ENCODE assay signal across 20 cellular contexts in genomic region chr3:186150234-186150830, GRCh38.
"Had no signal": no experiment of that assay in that cellular context is flagged by ENCODE, and none has a peak within 500 bp of the region (broad histone marks: within the 10 kb centered on the region; RNA-seq: fewer than 3 reads in every experiment).

No MANE protein-coding gene starts in this region.

- H3K4me1 ChIP-seq: neural progenitor cell, prostate gland, thyroid gland had no signal

- H3K27ac ChIP-seq: cardiac muscle cell, neural progenitor cell, prostate gland, thyroid gland had no signal

- H3K27me3 ChIP-seq: cardiac muscle cell, spleen, thyroid gland had no signal

- H3K4me3 ChIP-seq: cardiac muscle cell, neural progenitor cell, prostate gland, thyroid gland had no signal

- H3K36me3 ChIP-seq: cardiac muscle cell, neural progenitor cell, prostate gland, thyroid gland had no signal

- H3K4me2 ChIP-seq: neural progenitor cell had no signal

- H3K36me3 Mint-ChIP-seq: immature natural killer cell, neural progenitor cell, WTC11 had no signal

- H3K4me3 Mint-ChIP-seq: neural progenitor cell, WTC11 had no signal

- DNase-seq: activated CD4-positive, alpha-beta T cell treated with anti-CD3 and anti-CD28 coated beads, Interleukin-2, amount 50 U/mL, for 48 hours; activated effector memory CD4-positive, alpha-beta T cell treated with anti-CD3 and anti-CD28 coated beads, Interleukin-2, amount 50 U/mL, for 16 hours; activated naive CD4-positive, alpha-beta T cell treated with anti-CD3 and anti-CD28 coated beads, Interleukin-2, amount 50 U/mL, for 16 hours; activated naive CD8-positive, alpha-beta T cell treated with anti-CD3 and anti-CD28 coated beads, Interleukin-2, amount 50 U/mL, for 24 hours; activated T-cell treated with anti-CD3 and anti-CD28 coated beads, Interleukin-2, amount 50 U/mL, for 48 hours; effector memory CD4-positive, alpha-beta T cell; foreskin melanocyte; mesenchymal stem cell; spleen; stimulated activated CD4-positive, alpha-beta T cell treated with anti-CD3 and anti-CD28 coated beads, Interleukin-4, amount 100 ng/mL, for 24 hours; substantia nigra; T-helper 9 cell; thyroid gland had no signal

- H3K27ac Mint-ChIP-seq: immature natural killer cell, neural progenitor cell, WTC11 had no signal

- H3K9me3 ChIP-seq: prostate gland, spleen, thyroid gland had no signal

- H3K9ac ChIP-seq: neural progenitor cell had no signal

- ATAC-seq: esophagus mucosa, WTC11 had no signal

- H2AFZ ChIP-seq: neural progenitor cell had no signal

- H3K9me3 Mint-ChIP-seq: immature natural killer cell; neural progenitor cell; stimulated activated naive CD8-positive, alpha-beta T cell treated with anti-CD3 and anti-CD28 coated beads, Interleukin-15, Interleukin-2, amounts not matched to agents 100 ng/mL and 50 ng/mL, for 24 hours; WTC11 had no signal
